Comparison of ENCODE assay signal across 8 cellular contexts in the genomic region with DNA sequence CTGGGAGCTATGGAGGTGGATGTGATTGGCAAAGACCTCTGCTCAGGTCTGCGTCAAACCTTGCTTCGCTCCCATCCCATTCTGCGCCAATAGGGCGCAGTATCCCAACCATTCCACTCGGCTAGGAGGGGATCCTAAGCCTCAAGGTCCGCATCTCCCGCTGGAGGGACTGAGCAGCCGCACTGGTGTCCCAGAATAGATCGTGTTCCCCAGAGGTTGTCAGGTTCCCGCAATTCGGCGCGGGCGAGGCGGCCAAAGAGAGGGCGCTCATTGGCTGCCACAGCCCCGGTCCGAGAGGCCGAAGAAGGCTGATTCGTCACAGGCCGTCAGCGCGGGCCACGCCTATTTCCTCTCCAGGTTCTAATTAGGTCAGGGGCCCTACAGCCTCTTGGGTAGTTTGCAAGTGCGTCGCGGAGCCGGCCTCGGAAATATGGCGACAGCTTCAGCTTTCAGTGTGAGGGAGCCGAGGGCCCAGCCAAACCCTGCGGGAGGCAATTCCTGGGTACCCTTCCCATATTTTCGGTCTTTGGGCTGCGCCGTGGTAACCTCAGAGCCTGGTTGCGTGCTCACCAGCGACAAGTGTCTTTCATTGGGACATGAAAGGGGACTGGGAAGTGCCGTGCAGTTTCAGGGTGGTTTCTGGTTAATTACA. TPM values are rescaled to one million over a fixed set of nuclear protein-coding genes. Genes with fewer than 3 reads are reported as not detected.
DNase-seq lines count a peak whose midpoint lies in the region; ATAC-seq and TF ChIP-seq lines count a peak whose summit lies in the region.

No MANE protein-coding gene starts in this region.

- intact Hi-C loops in activated CD4-positive, alpha-beta memory T cell treated with anti-CD3 and anti-CD28 coated beads for 36 hours (cut with micrococcal nuclease): loop anchor here (1.0 to 5.0 kb wide), 8 partner anchors 15 to 1826 kb away; a partner anchor contains a TSS

- H3K9me3 ChIP-seq in lung (ENCODE audit: control insufficient read depth in 2 of 2, insufficient read depth in 1 of 2, low read length in 1 of 2): peaks cover 0 to 4% of the 10 kb centered on the region in 2 donors

- H3K27me3 ChIP-seq in lung (ENCODE audit: control insufficient read depth, insufficient read depth): no peaks in the 10 kb centered on the region

- peak overlapping the region; percentile 98 to 100 for H3K27ac ChIP-seq in lung (ENCODE audit: low read depth in 1 of 2, low read length in 1 of 2)

- H3K4me3 Mint-ChIP-seq in activated CD4-positive, alpha-beta memory T cell treated with anti-CD3 and anti-CD28 coated beads for 36 hours: peak overlapping the region; percentile 86

- peak; percentile 69 for DNase-seq in 8988T
- DNase-seq in NCI-H510A (lab: John Stamatoyannopoulos, UW): peak; percentile 92
- peak; percentile 97 for DNase-seq in activated CD4-positive, alpha-beta memory T cell treated with anti-CD3 and anti-CD28 coated beads for 36 hours
- DNase-seq in ecto neural progenitor cell (ENCODE audit: low spot score): peak; percentile 100
- DNase-seq in lung (ENCODE audit: low spot score): peak; percentile 98
- peak; percentile 76 to 79 (median 78) for DNase-seq in stimulated activated CD4-positive, alpha-beta T cell treated with anti-CD3 and anti-CD28 coated beads, TNF-alpha, amount 100 ng/mL, for 1 hour (ENCODE audit: low read depth in 3 of 3, low spot score in 1 of 3)

- peak overlapping the region; percentile 99 for H3K27ac Mint-ChIP-seq in activated CD4-positive, alpha-beta memory T cell treated with anti-CD3 and anti-CD28 coated beads for 36 hours

- peaks cover 5% of the 10 kb centered on the region for H3K27me3 Mint-ChIP-seq in activated CD4-positive, alpha-beta memory T cell treated with anti-CD3 and anti-CD28 coated beads for 36 hours

- H3K36me3 Mint-ChIP-seq in activated CD4-positive, alpha-beta memory T cell treated with anti-CD3 and anti-CD28 coated beads for 36 hours: peaks cover 23% of the 10 kb centered on the region

- peaks cover 6 to 8% of the 10 kb centered on the region in 2 donors for H3K4me1 ChIP-seq in lung (ENCODE audit: control insufficient read depth in 2 of 2, insufficient read depth in 2 of 2, low read length in 2 of 2)

- WGBS in lung, 2 donors: 0% methylated on average over 38 of the region's 38 CpGs

- peaks cover 31% of the 10 kb centered on the region for H3K4me1 Mint-ChIP-seq in activated CD4-positive, alpha-beta memory T cell treated with anti-CD3 and anti-CD28 coated beads for 36 hours (ENCODE audit: low read depth)

- H3K9me3 Mint-ChIP-seq in activated CD4-positive, alpha-beta memory T cell treated with anti-CD3 and anti-CD28 coated beads for 36 hours: peaks cover 5% of the 10 kb centered on the region

- H3K36me3 ChIP-seq in lung (ENCODE audit: control insufficient read depth in 2 of 2, insufficient read depth in 2 of 2, low read length in 2 of 2): no peaks in the 10 kb centered on the region

- peak overlapping the region; percentile 76 for H3K4me3 ChIP-seq in lung

- peak; percentile 99 for ATAC-seq in GM18858 (IDR thresholded peaks at IDR 0.05; ENCODE audit: unreplicated experiment)
- peak; percentile 99 for ATAC-seq in HG03066 (IDR thresholded peaks at IDR 0.05; ENCODE audit: low read depth, unreplicated experiment)
- peak; percentile 94 for ATAC-seq in lung (ENCODE audit: insufficient read depth, low FRiP score)

- no peak for TF ChIP-seq CTCF in lung (IDR thresholded peaks at IDR 0.05; ENCODE audit: control extremely low read depth, extremely low read depth)

- POLR2A ChIA-PET in activated CD4-positive, alpha-beta memory T cell treated with anti-CD3 and anti-CD28 coated beads for 36 hours (lab: Charles Lee): interaction anchor here (0.6 to 3.0 kb wide), 9 partner anchors 9 to 151 kb away, joined by 3 to 13 read pairs (median 3); a partner anchor contains a TSS

- CTCF ChIA-PET in activated CD4-positive, alpha-beta memory T cell treated with anti-CD3 and anti-CD28 coated beads for 36 hours (lab: Charles Lee): interaction anchor here (0.6 to 6.4 kb wide), 20 partner anchors 10 to 1161 kb away, joined by 3 to 65 read pairs (median 4); a partner anchor contains a TSS

RNA-seq across cellular contexts. Expression of a gene that starts 5.0 kb away (rescaled TPM):
- total RNA-seq in activated CD4-positive, alpha-beta memory T cell treated with anti-CD3 and anti-CD28 coated beads for 36 hours: not detected
- total RNA-seq in lung: not detected
- not detected for polyA plus RNA-seq in lung

RNA-seq across cellular contexts. Expression of a gene that starts 14.6 kb away (rescaled TPM):
- under 1 TPM; 0.36 to 0.40 TPM for total RNA-seq in activated CD4-positive, alpha-beta memory T cell treated with anti-CD3 and anti-CD28 coated beads for 36 hours
- total RNA-seq in lung: 1 to 10 TPM in 1 of 2 donors, under 1 TPM in 1; 0.51 to 3.0 TPM
- polyA plus RNA-seq in lung: 1 to 10 TPM in 1 of 2 donors, under 1 TPM in 1; 0.63 to 1.4 TPM

RNA-seq across cellular contexts. Expression of a gene that starts 40.8 kb away (rescaled TPM):
- 10 to 100 TPM; 31.4 to 33.6 TPM for total RNA-seq in activated CD4-positive, alpha-beta memory T cell treated with anti-CD3 and anti-CD28 coated beads for 36 hours
- 10 to 100 TPM; 34.4 to 55.1 TPM for total RNA-seq in lung
- 10 to 100 TPM; 12.0 to 19.3 TPM for polyA plus RNA-seq in lung

Comparison
In these comparisons a context has a peak if more than half of its experiments do, and no peak if none do; other contexts are left out.
1. Peak in every context shown above with its lines: DNase-seq, ATAC-seq, H3K4me3 ChIP-seq and H3K27ac ChIP-seq.